1 cellular context compared by ENCODE assay signal in the genomic region with DNA sequence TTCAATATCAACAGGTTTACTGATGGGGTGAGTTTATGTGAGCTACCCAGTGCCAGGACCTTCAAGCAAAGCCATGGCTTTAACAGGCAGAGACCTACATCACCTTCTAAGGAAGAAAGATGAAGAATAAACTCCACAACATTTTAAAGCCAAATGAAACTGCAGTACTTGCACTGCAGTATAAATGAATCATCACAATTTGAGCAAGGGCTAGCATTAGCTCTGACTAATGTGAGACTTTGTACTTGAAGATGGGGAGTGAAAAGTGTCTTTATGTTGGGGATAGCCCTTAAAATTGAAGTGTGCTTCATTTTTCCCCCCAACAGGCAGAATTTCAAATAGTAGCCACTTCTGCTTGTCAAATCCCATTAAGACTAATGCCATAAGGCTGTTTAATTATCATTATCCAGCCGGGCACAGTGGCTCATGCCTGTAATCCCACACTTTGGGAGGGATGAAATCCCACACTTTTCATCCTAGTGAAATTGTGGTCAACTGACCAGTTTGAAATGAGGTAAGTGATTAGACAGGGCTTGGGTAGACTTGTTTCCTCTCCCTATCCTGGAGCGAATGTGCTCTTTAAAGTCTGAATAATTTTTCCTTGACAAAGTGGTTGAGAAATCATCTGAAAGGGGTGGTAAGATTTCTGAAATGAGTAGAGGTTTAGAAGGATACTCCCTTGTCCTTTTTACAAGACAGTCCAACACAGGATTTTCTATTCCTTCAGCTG.
TF ChIP-seq lines count a peak whose summit lies in the region.

No MANE protein-coding gene starts in this region.

TF ChIP-seq in GM23338, 12 proteins besides CTCF, POLR2A, EP300 and RAD21 (continued from another document):
- TF ChIP-seq EZH2phosphoT487 (IDR thresholded peaks at IDR 0.05; ENCODE audit: unreplicated experiment) (no peak), ZNF114 (CRISPR knock-in tag; IDR thresholded peaks at IDR 0.05) (no peak), STAT1 (IDR thresholded peaks at IDR 0.05; ENCODE audit: unreplicated experiment) (no peak), NANOG (IDR thresholded peaks at IDR 0.05; ENCODE audit: borderline replicate concordance) (no peak)
- TF ChIP-seq, protein P1, sequence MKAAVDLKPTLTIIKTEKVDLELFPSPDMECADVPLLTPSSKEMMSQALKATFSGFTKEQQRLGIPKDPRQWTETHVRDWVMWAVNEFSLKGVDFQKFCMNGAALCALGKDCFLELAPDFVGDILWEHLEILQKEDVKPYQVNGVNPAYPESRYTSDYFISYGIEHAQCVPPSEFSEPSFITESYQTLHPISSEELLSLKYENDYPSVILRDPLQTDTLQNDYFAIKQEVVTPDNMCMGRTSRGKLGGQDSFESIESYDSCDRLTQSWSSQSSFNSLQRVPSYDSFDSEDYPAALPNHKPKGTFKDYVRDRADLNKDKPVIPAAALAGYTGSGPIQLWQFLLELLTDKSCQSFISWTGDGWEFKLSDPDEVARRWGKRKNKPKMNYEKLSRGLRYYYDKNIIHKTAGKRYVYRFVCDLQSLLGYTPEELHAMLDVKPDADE (IDR thresholded peaks at IDR 0.05), result no peak
